In genomic region chr10:61284222-61284890, GRCh38 we compare ENCODE assay signal across 9 cellular contexts.
DNase-seq lines count a peak whose midpoint lies in the region; ATAC-seq and TF ChIP-seq lines count a peak whose summit lies in the region.
"Had no signal": no experiment of that assay in that cellular context is flagged by ENCODE, and none has a peak within 500 bp of the region (broad histone marks: within the 10 kb centered on the region; RNA-seq: fewer than 3 reads in every experiment).

No MANE protein-coding gene starts in this region.

- TF ChIP-seq CTCF in CD14-positive monocyte (IDR thresholded peaks at IDR 0.05) (peak; percentile 88), GM20000 (IDR thresholded peaks at IDR 0.05; ENCODE audit: extremely low read depth, missing control alignments) (peak; percentile 45), breast epithelium (IDR thresholded peaks at IDR 0.05) (peak; percentile 12 to 75 (median 68)), tibial nerve (IDR thresholded peaks at IDR 0.05) (peak; percentile 64 to 82 (median 72))

- H3K4me3 ChIP-seq in breast epithelium (no peak overlapping the region), tibial nerve (no peak overlapping the region)

- H3K4me3 Mint-ChIP-seq in CD14-positive monocyte, result peak overlapping the region; percentile 61 to 85

- intact Hi-C loops in CD14-positive monocyte (cut with micrococcal nuclease), result no loop called here
- intact Hi-C loops in breast epithelium (cut with DNase I; ENCODE audit: low total_unique reads), result no loop called here

- WGBS in tibial nerve, 2 donors, result 26 to 27% methylated on average over 5 of the region's 5 CpGs

- H3K27ac ChIP-seq in breast epithelium (no peak overlapping the region), tibial nerve (peak overlapping the region in 1 of 4 donors; percentile 21)

- peaks cover 0 to 3% (median 0%) of the 10 kb centered on the region in 7 donors for H3K9me3 Mint-ChIP-seq in CD14-positive monocyte

- H3K36me3 Mint-ChIP-seq in CD14-positive monocyte, result no peaks in the 10 kb centered on the region

- no peaks in the 10 kb centered on the region for H3K4me1 ChIP-seq in breast epithelium
- H3K4me1 ChIP-seq in tibial nerve, result peaks cover 0 to 12% (median 0%) of the 10 kb centered on the region in 4 donors

- TF ChIP-seq POLR2A in breast epithelium (IDR thresholded peaks at IDR 0.05) (no peak), tibial nerve (IDR thresholded peaks at IDR 0.05) (no peak)

- no peak for ATAC-seq in HG03135 (IDR thresholded peaks at IDR 0.05; ENCODE audit: unreplicated experiment)

- DNase-seq in CD14-positive monocyte (ENCODE audit: low spot score), result no peak
- peak; percentile 8 for DNase-seq in GM20000 (ENCODE audit: low spot score)
- DNase-seq in NCI-H82 treated with DMSO at 0.1 percent for 48 hours (lab: John Stamatoyannopoulos, UW; ENCODE audit: unreplicated experiment), result peak; percentile 21
- no peak for DNase-seq in breast epithelium (ENCODE audit: low spot score in 2 of 2)
- peak; percentile 54 for DNase-seq in kidney tubule cell (ENCODE audit: low spot score)
- peak in 1 of 2 donors; percentile 32 for DNase-seq in tibial nerve (ENCODE audit: low spot score in 2 of 2)
- DNase-seq in ecto neural progenitor cell (ENCODE audit: low spot score), result no peak
- DNase-seq: right cardiac atrium had no signal

- no peak for TF ChIP-seq EP300 in tibial nerve (IDR thresholded peaks at IDR 0.05)

- H3K4me1 Mint-ChIP-seq in CD14-positive monocyte, result peaks cover 22% of the 10 kb centered on the region

- no peaks in the 10 kb centered on the region for H3K36me3 ChIP-seq in breast epithelium
- no peaks in the 10 kb centered on the region for H3K36me3 ChIP-seq in tibial nerve

- peaks cover 2 to 5% (median 3%) of the 10 kb centered on the region in 3 donors for H3K27me3 Mint-ChIP-seq in CD14-positive monocyte (ENCODE audit: low read depth in 3 of 3)

- H3K27me3 ChIP-seq in breast epithelium, result no peaks in the 10 kb centered on the region
- no peaks in the 10 kb centered on the region for H3K27me3 ChIP-seq in tibial nerve

- H3K27ac Mint-ChIP-seq in CD14-positive monocyte, result no peak overlapping the region

- H3K9me3 ChIP-seq in breast epithelium, result no peaks in the 10 kb centered on the region
- no peaks in the 10 kb centered on the region for H3K9me3 ChIP-seq in tibial nerve

Comparison
In these comparisons a context has a peak if more than half of its experiments do, and no peak if none do; other contexts are left out.
1. DNase-seq: peak in GM20000 (single experiment), NCI-H82 treated with DMSO at 0.1 percent for 48 hours (single experiment) and kidney tubule cell (single experiment); none in CD14-positive monocyte (single experiment), breast epithelium (0 of 2) and ecto neural progenitor cell (single experiment).
2. Peak in every context shown above with its lines, with median percentiles within 50 percentile points of each other: CTCF ChIP-seq.